1 cellular context compared by ENCODE assay signal in genomic region chr1:17346046-17346789, GRCh38.
TF ChIP-seq lines count a peak whose summit lies in the region.

No MANE protein-coding gene starts in this region.

TF ChIP-seq in IMR-90, 13 proteins besides CTCF, POLR2A, EP300 and RAD21:
- no peak for TF ChIP-seq NFE2L2 (IDR thresholded peaks at IDR 0.05; ENCODE audit: low read depth, low read length)
- TF ChIP-seq MAZ (IDR thresholded peaks at IDR 0.05; ENCODE audit: borderline replicate concordance, low read depth, low read length) = no peak
- TF ChIP-seq SMC3 (IDR thresholded peaks at IDR 0.05; ENCODE audit: low read depth, low read length) = no peak
- TF ChIP-seq CHD1 (IDR thresholded peaks at IDR 0.05; ENCODE audit: low read depth, low read length) = no peak
- no peak for TF ChIP-seq MAFK (IDR thresholded peaks at IDR 0.05; ENCODE audit: low read depth, low read length)
- no peak for TF ChIP-seq RFX5 (IDR thresholded peaks at IDR 0.05; ENCODE audit: low read depth, low read length)
- no peak for TF ChIP-seq FOS (IDR thresholded peaks at IDR 0.05; ENCODE audit: low read depth, low read length)
- TF ChIP-seq ELK1 (IDR thresholded peaks at IDR 0.05; ENCODE audit: borderline replicate concordance, low read depth, low read length) = no peak
